ENCODE assay signal across 11 cellular contexts in the genomic region with DNA sequence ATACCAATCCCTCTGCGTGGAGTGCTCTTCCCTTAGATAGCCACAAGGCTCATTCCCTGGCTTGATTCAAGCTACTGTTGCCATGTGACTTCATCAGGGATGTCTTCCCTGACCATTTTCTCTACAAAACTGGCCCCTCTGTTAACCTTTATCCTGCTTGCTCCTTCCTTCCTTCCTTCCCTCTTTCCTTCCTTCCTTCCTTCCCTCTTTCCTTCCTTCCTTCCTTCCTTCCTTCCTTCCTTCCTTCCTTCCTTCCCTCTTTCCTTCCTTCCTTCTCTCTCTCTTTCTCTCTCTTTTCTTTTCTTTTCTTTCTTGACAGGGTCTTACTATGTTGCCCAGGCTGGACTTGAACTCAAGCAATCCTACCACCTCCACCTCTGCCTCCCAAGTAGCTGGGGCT. TPM values are rescaled to one million over a fixed set of nuclear protein-coding genes. Genes with fewer than 3 reads are reported as not detected.
"Had no signal": no experiment of that assay in that cellular context is flagged by ENCODE, and none has a peak within 500 bp of the region (broad histone marks: within the 10 kb centered on the region; RNA-seq: fewer than 3 reads in every experiment).

No MANE protein-coding gene starts in this region.

- H2AFZ ChIP-seq: GM23248 had no signal

- H3K4me2 ChIP-seq: KMS-11 had no signal

- H3K27ac ChIP-seq: GM23248, KMS-11 had no signal

- H3K4me3 ChIP-seq: GM23248 had no signal

- DNase-seq: GM23248, GOT3, H9, HCEC 1CT, HFFc6, IMR-90, KBM-7 had no signal

- H3K9ac ChIP-seq: GM23248, KMS-11 had no signal

- FAIRE-seq: H54, HTR-8/SVneo had no signal

RNA-seq across cellular contexts. Expression of a gene that starts 6.2 kb away (rescaled TPM):
- total RNA-seq: GM23248, HT-29, IMR-90 had no signal
- polyA plus RNA-seq: GM23248, IMR-90 had no signal

RNA-seq across cellular contexts. Expression of a gene that starts 31.5 kb away (rescaled TPM):
- total RNA-seq: GM23248, H9, HFFc6, HT-29, IMR-90 had no signal
- polyA plus RNA-seq: GM23248, IMR-90 had no signal
